Comparison of ENCODE assay signal across 8 cellular contexts in genomic region chr3:19946291-19946831, GRCh38. TPM values are rescaled to one million over a fixed set of nuclear protein-coding genes. Genes with fewer than 3 reads are reported as not detected.
DNase-seq lines count a peak whose midpoint lies in the region; ATAC-seq and TF ChIP-seq lines count a peak whose summit lies in the region.

No MANE protein-coding gene starts in this region.

- H3K4me1 ChIP-seq in fibroblast of lung (ENCODE audit: control insufficient read depth, extremely low read depth, insufficient read depth, low read length) = no peaks in the 10 kb centered on the region
- H3K4me1 ChIP-seq in osteoblast (ENCODE audit: insufficient read depth, low read length) = peaks cover 19% of the 10 kb centered on the region

- POLR2A ChIA-PET in activated CD4-positive, alpha-beta T cell treated with anti-CD3 and anti-CD28 coated beads, Interleukin-2, amount 10 ng/mL, durations not matched to agents 7 days and 5 days (lab: Charles Lee) = no interaction called here

- ATAC-seq in HG03025 (IDR thresholded peaks at IDR 0.05; ENCODE audit: low FRiP score, unreplicated experiment) (peak; percentile 5), SK-N-SH treated with all-trans-retinoic acid at 6 μM for 48 hours (peak; percentile 6)

- H3K4me3 ChIP-seq in fibroblast of lung (replicated peaks in 1 of 4; ENCODE audit: control extremely low read depth in 1 of 4, insufficient read depth in 1 of 4, low read depth in 3 of 4, low read length in 4 of 4) (peak overlapping the region; percentile 77 to 98 (median 88)), osteoblast (ENCODE audit: insufficient read depth, low read length) (peak overlapping the region; percentile 97)

- peaks cover 41% of the 10 kb centered on the region for H3K4me1 Mint-ChIP-seq in activated CD4-positive, alpha-beta T cell treated with anti-CD3 and anti-CD28 coated beads, Interleukin-2, amount 10 ng/mL, durations not matched to agents 7 days and 5 days

- no peaks in the 10 kb centered on the region for H3K27me3 Mint-ChIP-seq in activated CD4-positive, alpha-beta T cell treated with anti-CD3 and anti-CD28 coated beads, Interleukin-2, amount 10 ng/mL, durations not matched to agents 7 days and 5 days

- H2AFZ ChIP-seq in fibroblast of lung (ENCODE audit: low read length) = peak overlapping the region; percentile 90
- H2AFZ ChIP-seq in osteoblast (ENCODE audit: low read length) = peak overlapping the region; percentile 91

- DNase-seq in activated CD4-positive, alpha-beta T cell treated with anti-CD3 and anti-CD28 coated beads, Interleukin-2, amount 10 ng/mL, durations not matched to agents 7 days and 5 days = no peak
- DNase-seq in activated CD4-positive, alpha-beta T cell treated with anti-CD3 and anti-CD28 coated beads for 48 hours = no peak
- DNase-seq in fibroblast of lung (ENCODE audit: low read depth in 2 of 2) (no peak), osteoblast (ENCODE audit: insufficient read length, low spot score, missing footprints) (peak; percentile 46), NCI-H2107 (lab: John Stamatoyannopoulos, UW) (no peak), glomerular visceral epithelial cell (ENCODE audit: extremely low spot score) (no peak)

- peaks cover 14% of the 10 kb centered on the region for H3K36me3 Mint-ChIP-seq in activated CD4-positive, alpha-beta T cell treated with anti-CD3 and anti-CD28 coated beads, Interleukin-2, amount 10 ng/mL, durations not matched to agents 7 days and 5 days (ENCODE audit: low read depth)

- peak overlapping the region; percentile 98 for H3K4me3 Mint-ChIP-seq in activated CD4-positive, alpha-beta T cell treated with anti-CD3 and anti-CD28 coated beads, Interleukin-2, amount 10 ng/mL, durations not matched to agents 7 days and 5 days

- H3K9me3 ChIP-seq in fibroblast of lung (ENCODE audit: control insufficient read depth, insufficient read depth, low read depth, low read length) (no peaks in the 10 kb centered on the region), osteoblast (ENCODE audit: low read depth, low read length) (no peaks in the 10 kb centered on the region)

- TF ChIP-seq CTCF in fibroblast of lung (conservative IDR thresholded peaks at IDR 0.05 in 1 of 2, IDR thresholded peaks at IDR 0.05 in 1 of 2; ENCODE audit: low read depth in 1 of 2, low read length in 2 of 2) (no peak), osteoblast (IDR thresholded peaks at IDR 0.05; ENCODE audit: extremely low read depth, low read depth, low read length) (no peak)

- H3K9me3 Mint-ChIP-seq in activated CD4-positive, alpha-beta T cell treated with anti-CD3 and anti-CD28 coated beads, Interleukin-2, amount 10 ng/mL, durations not matched to agents 7 days and 5 days = no peaks in the 10 kb centered on the region

- H3K4me2 ChIP-seq in fibroblast of lung (ENCODE audit: extremely low read depth, insufficient read depth, low read length) = peak overlapping the region; percentile 91
- peak overlapping the region; percentile 89 for H3K4me2 ChIP-seq in osteoblast (ENCODE audit: insufficient read depth, low read length)

- peaks cover under 1% of the 10 kb centered on the region for H3K36me3 ChIP-seq in fibroblast of lung (ENCODE audit: control insufficient read depth, insufficient read depth, low read length)
- H3K36me3 ChIP-seq in osteoblast (ENCODE audit: insufficient read depth, low read length) = peaks cover 6% of the 10 kb centered on the region

- H3K27ac ChIP-seq in fibroblast of lung (ENCODE audit: insufficient read depth, low read length) = peak overlapping the region; percentile 98
- H3K27ac ChIP-seq in osteoblast (ENCODE audit: low read depth, low read length) = peak overlapping the region; percentile 91

- peaks cover 42% of the 10 kb centered on the region for H3K79me2 ChIP-seq in fibroblast of lung (ENCODE audit: control insufficient read depth, insufficient read depth, low read length)
- peaks cover 45% of the 10 kb centered on the region for H3K79me2 ChIP-seq in osteoblast (ENCODE audit: insufficient read depth, low read length)

- peak overlapping the region; percentile 59 for H3K9ac ChIP-seq in fibroblast of lung (ENCODE audit: insufficient read depth, low read length)

- CTCF ChIA-PET in activated CD4-positive, alpha-beta T cell treated with anti-CD3 and anti-CD28 coated beads, Interleukin-2, amount 10 ng/mL, durations not matched to agents 7 days and 5 days (lab: Charles Lee) = interaction anchor here (1.3 kb wide), 1 partner anchor 9 kb away, joined by 4 read pairs; no protein-coding TSS in a partner anchor

- H3K27ac Mint-ChIP-seq in activated CD4-positive, alpha-beta T cell treated with anti-CD3 and anti-CD28 coated beads, Interleukin-2, amount 10 ng/mL, durations not matched to agents 7 days and 5 days = peak overlapping the region; percentile 99

- H4K20me1 ChIP-seq in fibroblast of lung (ENCODE audit: control insufficient read depth, extremely low read depth, insufficient read depth, low read length) (no peaks in the 10 kb centered on the region), osteoblast (ENCODE audit: insufficient read depth, low read length) (peaks cover 32% of the 10 kb centered on the region)

- H3K27me3 ChIP-seq in fibroblast of lung (ENCODE audit: control insufficient read depth, insufficient read depth, low read length) (no peaks in the 10 kb centered on the region), osteoblast (ENCODE audit: insufficient read depth, low read length) (no peaks in the 10 kb centered on the region)

TF ChIP-seq in SK-N-SH treated with all-trans-retinoic acid at 6 μM for 48 hours, 23 proteins besides CTCF, POLR2A, EP300 and RAD21:
- TF ChIP-seq, protein P1, sequence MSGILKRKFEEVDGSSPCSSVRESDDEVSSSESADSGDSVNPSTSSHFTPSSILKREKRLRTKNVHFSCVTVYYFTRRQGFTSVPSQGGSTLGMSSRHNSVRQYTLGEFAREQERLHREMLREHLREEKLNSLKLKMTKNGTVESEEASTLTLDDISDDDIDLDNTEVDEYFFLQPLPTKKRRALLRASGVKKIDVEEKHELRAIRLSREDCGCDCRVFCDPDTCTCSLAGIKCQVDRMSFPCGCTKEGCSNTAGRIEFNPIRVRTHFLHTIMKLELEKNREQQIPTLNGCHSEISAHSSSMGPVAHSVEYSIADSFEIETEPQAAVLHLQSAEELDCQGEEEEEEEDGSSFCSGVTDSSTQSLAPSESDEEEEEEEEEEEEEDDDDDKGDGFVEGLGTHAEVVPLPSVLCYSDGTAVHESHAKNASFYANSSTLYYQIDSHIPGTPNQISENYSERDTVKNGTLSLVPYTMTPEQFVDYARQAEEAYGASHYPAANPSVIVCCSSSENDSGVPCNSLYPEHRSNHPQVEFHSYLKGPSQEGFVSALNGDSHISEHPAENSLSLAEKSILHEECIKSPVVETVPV (CRISPR knock-in tag; IDR thresholded peaks at IDR 0.05) = no peak
- TF ChIP-seq ZNF8 (CRISPR knock-in tag; IDR thresholded peaks at IDR 0.05) (0 out of 2 replicates have a peak, but pooled peaks have one; percentile 14), PPARA (CRISPR knock-in tag; IDR thresholded peaks at IDR 0.05; ENCODE audit: borderline replicate concordance) (no peak), OSR1 (CRISPR knock-in tag; IDR thresholded peaks at IDR 0.05) (no peak)

RNA-seq across cellular contexts. Expression of gene RAB5A, which starts 0.5 kb away (rescaled TPM):
- total RNA-seq in activated CD4-positive, alpha-beta T cell treated with anti-CD3 and anti-CD28 coated beads, Interleukin-2, amount 10 ng/mL, durations not matched to agents 7 days and 5 days = 10 to 100 TPM; 43.5 to 48.0 TPM
- total RNA-seq in fibroblast of lung (41.9 and 50.9 TPM in 2 replicates), osteoblast (69.1 and 88.1 TPM in 2 replicates)
- 64.5 and 86.1 TPM in 2 replicates for polyA plus RNA-seq in fibroblast of lung
- polyA plus RNA-seq in fibroblast of lung (2012) = 36.0 and 47.7 TPM in 2 replicates
- 9.9 and 14.4 TPM in 2 replicates for polyA minus RNA-seq in fibroblast of lung (ENCODE audit: low replicate concordance)

RNA-seq across cellular contexts. Expression of gene EFHB, which starts 12.3 kb away (rescaled TPM):
- 1 to 10 TPM in 1 of 2 experiments, under 1 TPM in 1; 0.33 to 1.1 TPM for total RNA-seq in activated CD4-positive, alpha-beta T cell treated with anti-CD3 and anti-CD28 coated beads, Interleukin-2, amount 10 ng/mL, durations not matched to agents 7 days and 5 days
- total RNA-seq in fibroblast of lung (0.83 and 1.0 TPM in 2 replicates), osteoblast (0.29 and 1.8 TPM in 2 replicates)
- polyA plus RNA-seq in fibroblast of lung = 0.28 and 0.43 TPM in 2 replicates
- 0.99 TPM in 1 of 2 replicates, not detected in the other for polyA plus RNA-seq in fibroblast of lung (2012)
- not detected in 2 replicates for polyA minus RNA-seq in fibroblast of lung (ENCODE audit: low replicate concordance)
